In the genomic region with DNA sequence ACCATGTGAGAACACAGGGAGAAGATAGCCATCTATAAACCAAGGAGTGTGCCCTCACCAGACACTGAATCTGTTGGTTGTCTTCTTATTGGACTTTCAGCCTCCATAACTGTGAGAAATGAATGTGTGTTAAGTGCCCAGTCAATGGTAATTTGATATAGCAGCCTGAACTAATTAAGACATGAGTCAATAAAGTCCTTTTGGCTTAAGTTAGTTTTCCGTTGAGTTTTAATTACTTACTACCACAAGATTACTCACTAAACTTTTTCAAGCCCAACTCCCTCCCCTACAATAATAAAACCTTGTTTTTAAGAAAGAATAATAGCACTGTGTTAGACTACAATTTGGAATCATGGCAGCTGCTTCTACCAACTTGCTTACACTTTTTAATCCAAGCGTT, we compare ENCODE assay signal across 26 cellular contexts.
"Had no signal": no experiment of that assay in that cellular context is flagged by ENCODE, and none has a peak within 500 bp of the region (broad histone marks: within the 10 kb centered on the region; RNA-seq: fewer than 3 reads in every experiment).

No MANE protein-coding gene starts in this region.

- H3K4me3 ChIP-seq: esophagus muscularis mucosa, gastroesophageal sphincter, hepatocyte, left ventricle myocardium inferior, lung, mucosa of descending colon, stomach, suprapubic skin, tibial artery, upper lobe of right lung had no signal

- H3K4me2 ChIP-seq: hepatocyte had no signal

- DNase-seq: activated CD4-positive, alpha-beta memory T cell treated with anti-CD3 and anti-CD28 coated beads, Interleukin-2, amount 10 ng/mL, durations not matched to agents 7 days and 5 days; activated CD4-positive, alpha-beta T cell treated with anti-CD3 and anti-CD28 coated beads for 1 hour; activated CD4-positive, alpha-beta T cell treated with anti-CD3 and anti-CD28 coated beads, Interleukin-2, amount 10 ng/mL, durations not matched to agents 7 days and 5 days; activated gamma-delta T cell treated with Interleukin-2 at 50 U/mL for 16 hours; activated naive CD8-positive, alpha-beta T cell treated with anti-CD3 and anti-CD28 coated beads, Interleukin-2, amount 50 U/mL, for 24 hours; activated T-cell treated with anti-CD3 and anti-CD28 coated beads, Interleukin-2, amount 50 U/mL, for 4 hours; amygdala; dermis blood vessel endothelial cell; effector CD4-positive, alpha-beta T cell; islet precursor cell; left ventricle myocardium inferior; mucosa of descending colon; retina; small intestine; stimulated activated CD4-positive, alpha-beta T cell treated with anti-CD3 and anti-CD28 coated beads, Interleukin-4, amount 100 ng/mL, for 24 hours; stomach; T-helper 17 cell; T1000; tibial artery; upper lobe of right lung had no signal

- H3K27ac ChIP-seq: esophagus muscularis mucosa, gastroesophageal sphincter, hepatocyte, left ventricle myocardium inferior, neutrophil, stomach, suprapubic skin, tibial artery, upper lobe of right lung had no signal

- H3K9me3 ChIP-seq: esophagus muscularis mucosa, gastroesophageal sphincter, left ventricle myocardium inferior, mucosa of descending colon, neutrophil, stomach, suprapubic skin, tibial artery, upper lobe of right lung had no signal

- H2AFZ ChIP-seq: hepatocyte had no signal

- H3K36me3 ChIP-seq: esophagus muscularis mucosa, gastroesophageal sphincter, left ventricle myocardium inferior, neutrophil, stomach, suprapubic skin, tibial artery, upper lobe of right lung had no signal

- H3K4me1 ChIP-seq: esophagus muscularis mucosa, gastroesophageal sphincter, left ventricle myocardium inferior, stomach, suprapubic skin, tibial artery, upper lobe of right lung had no signal

- H3K27me3 ChIP-seq: gastroesophageal sphincter, hepatocyte, neutrophil, stomach, suprapubic skin, tibial artery, upper lobe of right lung had no signal
